In genomic region chr20:41091926-41092325, GRCh38 we compare ENCODE assay signal across 16 cellular contexts. TPM values are rescaled to one million over a fixed set of nuclear protein-coding genes. Genes with fewer than 3 reads are reported as not detected.
DNase-seq lines count a peak whose midpoint lies in the region; ATAC-seq lines count a peak whose summit lies in the region.
"Had no signal": no experiment of that assay in that cellular context is flagged by ENCODE, and none has a peak within 500 bp of the region (broad histone marks: within the 10 kb centered on the region; RNA-seq: fewer than 3 reads in every experiment).

No MANE protein-coding gene starts in this region.

- H3K4me3 ChIP-seq in Karpas-422 (ENCODE audit: low read length) (no peak overlapping the region), mesodermal cell (ENCODE audit: extremely low read depth, insufficient read depth, low read length, poor library complexity, severe bottlenecking) (no peak overlapping the region)

- peaks cover 36% of the 10 kb centered on the region for H3K79me2 ChIP-seq in Karpas-422 (ENCODE audit: low read length)

- no peaks in the 10 kb centered on the region for H3K9me3 ChIP-seq in Karpas-422 (ENCODE audit: low read length)
- H3K9me3 ChIP-seq in mesodermal cell (ENCODE audit: control insufficient read depth, low read length) = no peaks in the 10 kb centered on the region

- DNase-seq in activated naive CD8-positive, alpha-beta T cell treated with anti-CD3 and anti-CD28 coated beads for 36 hours = no peak
- DNase-seq in Karpas-422 = no peak
- no peak for DNase-seq in activated naive CD8-positive, alpha-beta T cell treated with anti-CD3 and anti-CD28 coated beads, Interleukin-2, amount 50 U/mL, for 24 hours
- DNase-seq in Right ventricle myocardium inferior (ENCODE audit: missing footprints) = no peak
- DNase-seq: CD8-positive, alpha-beta T cell; NCI-H1436 treated with DMSO at 0.1 percent for 48 hours; NCI-H226; NCI-H69; NK-92 treated with Interleukin-12 subunit alpha and Interleukin-12 subunit beta, amount 100 ng/mL, for 24 hours; OCI-M1 had no signal

- H3K27me3 ChIP-seq in Karpas-422 (ENCODE audit: low read length) = no peaks in the 10 kb centered on the region

- H4K20me1 ChIP-seq in Karpas-422 (ENCODE audit: insufficient read depth, low read depth, low read length) = 0 out of 2 replicates have a peak, but pooled peaks cover 3% of the 10 kb centered on the region

- H2AFZ ChIP-seq in Karpas-422 (ENCODE audit: low read length) = no peak overlapping the region

- H3K4me1 ChIP-seq in Karpas-422 (ENCODE audit: low read length) (peaks cover 4% of the 10 kb centered on the region; the same call in 1 of the 2 replicates), mesodermal cell (ENCODE audit: control insufficient read depth, insufficient read depth, low read length, poor library complexity, severe bottlenecking) (no peaks in the 10 kb centered on the region)

- no peaks in the 10 kb centered on the region for H3K9me2 ChIP-seq in Karpas-422 (replicated peaks; ENCODE audit: insufficient read depth, low read length)

- peak overlapping the region; percentile 47 for H3K27ac Mint-ChIP-seq in activated naive CD8-positive, alpha-beta T cell
- no peak overlapping the region for H3K27ac Mint-ChIP-seq in activated naive CD8-positive, alpha-beta T cell treated with anti-CD3 and anti-CD28 coated beads for 36 hours
- peak overlapping the region; percentile 4 for H3K27ac Mint-ChIP-seq in activated naive CD8-positive, alpha-beta T cell treated with anti-CD3 and anti-CD28 coated beads, Interleukin-2, amount 50 U/mL, for 24 hours
- H3K27ac Mint-ChIP-seq: B cell; CD8-positive, alpha-beta T cell had no signal

- no peak overlapping the region for H3K4me2 ChIP-seq in Karpas-422 (ENCODE audit: low read depth, low read length, poor library complexity, severe bottlenecking)

- H3K36me3 ChIP-seq in Karpas-422 (ENCODE audit: insufficient read depth, low read length) (peaks cover 74% of the 10 kb centered on the region), mesodermal cell (ENCODE audit: control insufficient read depth, insufficient read depth, low read length) (peaks cover 74% of the 10 kb centered on the region)

- H3K4me3 Mint-ChIP-seq in activated naive CD8-positive, alpha-beta T cell = no peak overlapping the region
- no peak overlapping the region for H3K4me3 Mint-ChIP-seq in activated naive CD8-positive, alpha-beta T cell treated with anti-CD3 and anti-CD28 coated beads for 36 hours
- no peak overlapping the region for H3K4me3 Mint-ChIP-seq in activated naive CD8-positive, alpha-beta T cell treated with anti-CD3 and anti-CD28 coated beads, Interleukin-2, amount 50 U/mL, for 24 hours
- H3K4me3 Mint-ChIP-seq: B cell; CD8-positive, alpha-beta T cell had no signal

- peak overlapping the region; percentile 2; the same call in 1 of the 2 replicates for H3K27ac ChIP-seq in Karpas-422 (ENCODE audit: low read length)
- peak overlapping the region; percentile 43 for H3K27ac ChIP-seq in mesodermal cell (ENCODE audit: low read depth, low read length, severe bottlenecking)
- H3K27ac ChIP-seq: RWPE1 had no signal

- intact Hi-C loops in Right ventricle myocardium inferior (cut with DNase I) = no loop called here

- 95 to 100% methylated on average over 3 of the region's 4 CpGs for WGBS in mesodermal cell (ENCODE audit: insufficient coverage in 2 of 2), 2 experiments

- ATAC-seq in activated naive CD8-positive, alpha-beta T cell treated with anti-CD3 and anti-CD28 coated beads, Interleukin-2, amount 50 U/mL, for 24 hours = no peak
- ATAC-seq in HG02571 (IDR thresholded peaks at IDR 0.05; ENCODE audit: unreplicated experiment) = no peak
- ATAC-seq in HG03095 (IDR thresholded peaks at IDR 0.05; ENCODE audit: unreplicated experiment) = no peak
- ATAC-seq in Right ventricle myocardium inferior = no peak
- ATAC-seq: CD8-positive, alpha-beta T cell had no signal

- H3K9ac ChIP-seq in Karpas-422 (ENCODE audit: low read length) = no peak overlapping the region

- no peaks in the 10 kb centered on the region for H3K27me3 Mint-ChIP-seq in activated naive CD8-positive, alpha-beta T cell
- no peaks in the 10 kb centered on the region for H3K27me3 Mint-ChIP-seq in activated naive CD8-positive, alpha-beta T cell treated with anti-CD3 and anti-CD28 coated beads for 36 hours
- H3K27me3 Mint-ChIP-seq in activated naive CD8-positive, alpha-beta T cell treated with anti-CD3 and anti-CD28 coated beads, Interleukin-2, amount 50 U/mL, for 24 hours = no peaks in the 10 kb centered on the region
- H3K27me3 Mint-ChIP-seq: B cell had no signal

- no peaks in the 10 kb centered on the region for H3K9me3 Mint-ChIP-seq in activated naive CD8-positive, alpha-beta T cell (ENCODE audit: low read depth)
- no peaks in the 10 kb centered on the region for H3K9me3 Mint-ChIP-seq in activated naive CD8-positive, alpha-beta T cell treated with anti-CD3 and anti-CD28 coated beads for 36 hours
- no peaks in the 10 kb centered on the region for H3K9me3 Mint-ChIP-seq in activated naive CD8-positive, alpha-beta T cell treated with anti-CD3 and anti-CD28 coated beads, Interleukin-2, amount 50 U/mL, for 24 hours
- H3K9me3 Mint-ChIP-seq: CD8-positive, alpha-beta T cell had no signal

- peaks cover 11% of the 10 kb centered on the region for H3K4me1 Mint-ChIP-seq in activated naive CD8-positive, alpha-beta T cell (ENCODE audit: low read depth)
- peaks cover 4% of the 10 kb centered on the region for H3K4me1 Mint-ChIP-seq in activated naive CD8-positive, alpha-beta T cell treated with anti-CD3 and anti-CD28 coated beads for 36 hours
- H3K4me1 Mint-ChIP-seq in activated naive CD8-positive, alpha-beta T cell treated with anti-CD3 and anti-CD28 coated beads, Interleukin-2, amount 50 U/mL, for 24 hours = peaks cover 6% of the 10 kb centered on the region
- H3K4me1 Mint-ChIP-seq: B cell had no signal

- H3K36me3 Mint-ChIP-seq in activated naive CD8-positive, alpha-beta T cell = peaks cover 7% of the 10 kb centered on the region
- H3K36me3 Mint-ChIP-seq in activated naive CD8-positive, alpha-beta T cell treated with anti-CD3 and anti-CD28 coated beads for 36 hours = peaks cover 18% of the 10 kb centered on the region
- peaks cover 50% of the 10 kb centered on the region for H3K36me3 Mint-ChIP-seq in activated naive CD8-positive, alpha-beta T cell treated with anti-CD3 and anti-CD28 coated beads, Interleukin-2, amount 50 U/mL, for 24 hours (ENCODE audit: low read depth)

RNA-seq across cellular contexts. Expression of gene PLCG1, which starts 45.4 kb away (rescaled TPM):
- total RNA-seq in activated naive CD8-positive, alpha-beta T cell treated with anti-CD3 and anti-CD28 coated beads for 36 hours = 100 to 1,000 TPM; 156 to 162 TPM
- total RNA-seq in Karpas-422 (2014; rRNA removed; shearing (Covaris generic); ENCODE audit: low replicate concordance) = 48.6 and 69.0 TPM in 2 replicates
- 158 TPM for polyA plus RNA-seq in mesodermal cell (2013, experiment 1 of 2)
- polyA plus RNA-seq in mesodermal cell (2013, experiment 2 of 2) = 125 TPM
- total RNA-seq in Right ventricle myocardium inferior = 43.4 TPM
